Comparison of ENCODE assay signal across 11 cellular contexts in the genomic region with DNA sequence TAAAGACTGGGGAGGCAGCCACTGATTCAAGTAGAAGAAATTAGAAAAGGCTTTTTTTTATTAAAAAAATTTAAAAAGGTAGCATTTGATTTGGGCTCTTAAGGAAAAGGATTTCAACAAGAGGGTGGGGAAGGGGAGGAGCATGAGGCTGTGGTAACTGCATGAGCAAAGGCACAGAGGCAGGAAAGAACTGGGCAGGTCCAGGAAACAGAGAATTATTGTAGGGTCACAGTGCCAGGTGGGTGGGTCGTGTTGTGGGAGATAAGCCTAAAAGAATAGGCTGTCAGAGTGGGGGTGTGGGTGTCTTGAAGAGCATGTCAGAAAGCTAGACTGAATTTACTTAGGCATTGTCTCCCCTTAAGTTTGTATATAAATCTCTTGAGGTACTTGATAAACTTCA. TPM values are rescaled to one million over a fixed set of nuclear protein-coding genes. Genes with fewer than 3 reads are reported as not detected.
A peak's percentile ranks its signal among the peaks of the same experiment; 100 is the strongest.
DNase-seq lines count a peak whose midpoint lies in the region; ATAC-seq and TF ChIP-seq lines count a peak whose summit lies in the region.
"Had no signal": no experiment of that assay in that cellular context is flagged by ENCODE, and none has a peak within 500 bp of the region (broad histone marks: within the 10 kb centered on the region; RNA-seq: fewer than 3 reads in every experiment).

No MANE protein-coding gene starts in this region.

- no peak overlapping the region for H3K27ac Mint-ChIP-seq in activated naive CD4-positive, alpha-beta T cell treated with anti-CD3 and anti-CD28 coated beads, Interleukin-2, amount 50 U/mL, for 72 hours

- H4K91ac ChIP-seq in neuronal stem cell (ENCODE audit: low read depth, low read length, poor library complexity): no peak overlapping the region

- ATAC-seq in upper lobe of left lung (ENCODE audit: low FRiP score in 2 of 2): peak; percentile 42 to 59
- ATAC-seq in activated naive CD4-positive, alpha-beta T cell treated with anti-CD3 and anti-CD28 coated beads, Interleukin-2, amount 50 U/mL, for 72 hours: no peak

- H3K36me3 ChIP-seq in Peyer's patch (no peaks in the 10 kb centered on the region), upper lobe of left lung (no peaks in the 10 kb centered on the region), neuronal stem cell (replicated peaks in 1 of 2; ENCODE audit: control insufficient read depth in 2 of 2, insufficient read depth in 2 of 2, low read length in 2 of 2) (no peaks in the 10 kb centered on the region)

- no peak overlapping the region for H3K9ac ChIP-seq in neuronal stem cell (ENCODE audit: low read depth, low read length, poor library complexity)

- H3K4me2 ChIP-seq in neuronal stem cell (ENCODE audit: insufficient read depth, low read length, poor library complexity, severe bottlenecking): no peak overlapping the region

- H2BK5ac ChIP-seq in neuronal stem cell (ENCODE audit: low read length): no peak overlapping the region

- H3K4me3 ChIP-seq in Peyer's patch: no peak overlapping the region
- H3K4me3 ChIP-seq in upper lobe of left lung: no peak overlapping the region
- no peak overlapping the region for H3K4me3 ChIP-seq in neuronal stem cell (ENCODE audit: low read length in 2 of 2)

- no peak overlapping the region for H2BK12ac ChIP-seq in neuronal stem cell (ENCODE audit: low read length)

- H3K36me3 Mint-ChIP-seq in activated naive CD4-positive, alpha-beta T cell treated with anti-CD3 and anti-CD28 coated beads, Interleukin-2, amount 50 U/mL, for 72 hours: no peaks in the 10 kb centered on the region

- H3K4me1 ChIP-seq in Peyer's patch: peaks cover 0 to 55% (median 2%) of the 10 kb centered on the region in 4 donors
- H3K4me1 ChIP-seq in upper lobe of left lung: peaks cover 42 to 64% (median 52%) of the 10 kb centered on the region in 4 donors
- no peaks in the 10 kb centered on the region for H3K4me1 ChIP-seq in neuronal stem cell (ENCODE audit: control insufficient read depth in 2 of 2, insufficient read depth in 1 of 2, low read depth in 1 of 2, low read length in 2 of 2)

- H3K9me3 ChIP-seq in Peyer's patch (no peaks in the 10 kb centered on the region), upper lobe of left lung (no peaks in the 10 kb centered on the region), neuronal stem cell (replicated peaks in 1 of 2; ENCODE audit: control insufficient read depth in 2 of 2, insufficient read depth in 1 of 2, low read depth in 1 of 2, low read length in 2 of 2) (no peaks in the 10 kb centered on the region)

- no peak overlapping the region for H4K8ac ChIP-seq in neuronal stem cell (ENCODE audit: low read depth, low read length)

- no peak overlapping the region for H2AFZ ChIP-seq in neuronal stem cell (ENCODE audit: low read length)

- no peaks in the 10 kb centered on the region for H3K27me3 ChIP-seq in Peyer's patch
- no peaks in the 10 kb centered on the region for H3K27me3 ChIP-seq in upper lobe of left lung
- H3K27me3 ChIP-seq in neuronal stem cell (ENCODE audit: control insufficient read depth in 3 of 3, insufficient read depth in 3 of 3, low read depth in 1 of 3, low read length in 3 of 3): no peaks in the 10 kb centered on the region

- H2AK5ac ChIP-seq in neuronal stem cell (ENCODE audit: low read depth, low read length): no peak overlapping the region

- no peak for TF ChIP-seq CTCF in Peyer's patch (IDR thresholded peaks at IDR 0.05)
- TF ChIP-seq CTCF in upper lobe of left lung (IDR thresholded peaks at IDR 0.05): no peak

- no peak overlapping the region for H2BK120ac ChIP-seq in neuronal stem cell (ENCODE audit: low read depth, low read length)

- H3K18ac ChIP-seq in neuronal stem cell (ENCODE audit: low read length): no peak overlapping the region

- H3K27ac ChIP-seq in Peyer's patch: peak overlapping the region in 3 of 4 donors; percentile 52 to 79 (median 76)
- peak overlapping the region; percentile 49 for H3K27ac ChIP-seq in epithelial cell of prostate
- peak overlapping the region; percentile 19 to 93 (median 54) for H3K27ac ChIP-seq in upper lobe of left lung
- H3K27ac ChIP-seq in neuronal stem cell (replicated peaks; ENCODE audit: low read length): no peak overlapping the region

- peak in 2 of 3 donors; percentile 67 to 83 for DNase-seq in Peyer's patch
- no peak for DNase-seq in epithelial cell of prostate (ENCODE audit: low read depth, low spot score)
- DNase-seq in lung microvascular endothelial cell (ENCODE audit: low read depth in 2 of 2): peak; percentile 66 to 70
- peak in 1 of 2 donors; percentile 48 for DNase-seq in upper lobe of left lung
- no peak for DNase-seq in neuronal stem cell (ENCODE audit: low spot score)
- no peak for DNase-seq in NCI-H187 treated with DMSO at 0.1 percent for 48 hours (lab: John Stamatoyannopoulos, UW)
- DNase-seq in activated naive CD4-positive, alpha-beta T cell treated with anti-CD3 and anti-CD28 coated beads, Interleukin-2, amount 50 U/mL, for 72 hours (ENCODE audit: low spot score in 2 of 2): no peak
- DNase-seq in AG08395 (ENCODE audit: low spot score): no peak
- DNase-seq: DMS153; NCI-H446 treated with DMSO at 0.1 percent for 48 hours; stimulated activated naive CD4-positive, alpha-beta T cell had no signal

- TF ChIP-seq EP300 in upper lobe of left lung (IDR thresholded peaks at IDR 0.05): no peak

- H3K14ac ChIP-seq in neuronal stem cell (ENCODE audit: low read length): no peak overlapping the region

- H3K23ac ChIP-seq in neuronal stem cell (ENCODE audit: low read depth, low read length, poor library complexity): no peak overlapping the region

- 0 to 16% methylated on average over 1 of the region's 1 CpG for WGBS in upper lobe of left lung, 2 donors
- WGBS in neuronal stem cell (ENCODE audit: extremely low coverage in 2 of 2, insufficient read length in 2 of 2, insufficient replicate concordance in 1 of 2), 2 donors: no CpG with 5 or more reads among the region's 1 CpG

- no peak overlapping the region for H2BK15ac ChIP-seq in neuronal stem cell (ENCODE audit: low read length)

- H3K79me1 ChIP-seq in neuronal stem cell (ENCODE audit: low read depth, low read length): peaks cover 2% of the 10 kb centered on the region

- TF ChIP-seq POLR2A in Peyer's patch (IDR thresholded peaks at IDR 0.05) (peak in 1 of 2 donors; percentile 39), upper lobe of left lung (IDR thresholded peaks at IDR 0.05) (no peak)

- no peaks in the 10 kb centered on the region for H3K9me3 Mint-ChIP-seq in activated naive CD4-positive, alpha-beta T cell treated with anti-CD3 and anti-CD28 coated beads, Interleukin-2, amount 50 U/mL, for 72 hours

- no peak overlapping the region for H3K4ac ChIP-seq in neuronal stem cell (ENCODE audit: low read length)

RNA-seq across cellular contexts. Expression of gene LIMA1, which starts 7.8 kb away (rescaled TPM):
- total RNA-seq in Peyer's patch (100 to 1,000 TPM; 253 to 280 (median 274) TPM), lung microvascular endothelial cell (20.2 and 22.7 TPM in 2 replicates), upper lobe of left lung (100 to 1,000 TPM in 1 of 6 donors, 10 to 100 TPM in 5; 55.2 to 126 (median 68.8) TPM)
- 26.9 TPM for polyA plus RNA-seq in neuronal stem cell (2013, experiment 1 of 2)
- polyA plus RNA-seq in neuronal stem cell (2013, experiment 2 of 2): 26.9 TPM
- 10 to 100 TPM; 36.2 to 45.6 TPM for total RNA-seq in activated naive CD4-positive, alpha-beta T cell treated with anti-CD3 and anti-CD28 coated beads, Interleukin-2, amount 50 U/mL, for 72 hours

Comparison
In these comparisons a context has a peak if more than half of its experiments do, and no peak if none do; other contexts are left out.
1. DNase-seq: peak in Peyer's patch (2 of 3) and lung microvascular endothelial cell (2 of 2); none in epithelial cell of prostate (single experiment), neuronal stem cell (single experiment), NCI-H187 treated with DMSO at 0.1 percent for 48 hours (single experiment), activated naive CD4-positive, alpha-beta T cell treated with anti-CD3 and anti-CD28 coated beads, Interleukin-2, amount 50 U/mL, for 72 hours (0 of 2) and AG08395 (single experiment).
2. ATAC-seq: peak in upper lobe of left lung (2 of 2); none in activated naive CD4-positive, alpha-beta T cell treated with anti-CD3 and anti-CD28 coated beads, Interleukin-2, amount 50 U/mL, for 72 hours (0 of 2).